Comparison of ENCODE assay signal across 8 cellular contexts in genomic region chr17:77887464-77888241, GRCh38.
DNase-seq lines count a peak whose midpoint lies in the region; ATAC-seq and TF ChIP-seq lines count a peak whose summit lies in the region.

No MANE protein-coding gene starts in this region.

- peak overlapping the region; percentile 95 for H3K4me3 Mint-ChIP-seq in CD4-positive, alpha-beta T cell

- H3K36me3 ChIP-seq in Karpas-422 (ENCODE audit: insufficient read depth, low read length), result no peaks in the 10 kb centered on the region

- H3K27me3 ChIP-seq in CD4-positive, alpha-beta T cell (ENCODE audit: control insufficient read depth, insufficient read depth, low read length), result no peaks in the 10 kb centered on the region
- no peaks in the 10 kb centered on the region; the same call in 1 of the 2 replicates for H3K27me3 ChIP-seq in Karpas-422 (ENCODE audit: low read length)

- H3K36me3 Mint-ChIP-seq in CD4-positive, alpha-beta T cell (ENCODE audit: low read depth), result peaks cover 4% of the 10 kb centered on the region

- no peak overlapping the region for H3K4me3 ChIP-seq in Karpas-422 (ENCODE audit: low read length)

- no peak overlapping the region for H3K9ac ChIP-seq in Karpas-422 (ENCODE audit: low read length)

- peak overlapping the region; percentile 93 for H3K27ac ChIP-seq in CD4-positive, alpha-beta T cell (ENCODE audit: low read depth, low read length)
- H3K27ac ChIP-seq in Karpas-422 (ENCODE audit: low read length), result no peak overlapping the region

- H3K9me2 ChIP-seq in Karpas-422 (replicated peaks; ENCODE audit: insufficient read depth, low read length), result no peaks in the 10 kb centered on the region

- no peak overlapping the region for H2AFZ ChIP-seq in Karpas-422 (ENCODE audit: low read length)

- H3K4me1 ChIP-seq in Karpas-422 (ENCODE audit: low read length), result peaks cover 37% of the 10 kb centered on the region

- peak; percentile 93 for ATAC-seq in CD4-positive, alpha-beta T cell (ENCODE audit: poor library complexity)

- no peaks in the 10 kb centered on the region for H3K79me2 ChIP-seq in Karpas-422 (ENCODE audit: low read length)

- H3K27ac Mint-ChIP-seq in CD4-positive, alpha-beta T cell, result peak overlapping the region; percentile 99

- peaks cover 53% of the 10 kb centered on the region for H3K4me1 Mint-ChIP-seq in CD4-positive, alpha-beta T cell (ENCODE audit: low read depth)

- POLR2A ChIA-PET in CD4-positive, alpha-beta T cell (lab: Charles Lee), result interaction anchor here (0.8 to 5.4 kb wide), 16 partner anchors 8 to 345 kb away, joined by 3 to 93 read pairs (median 5); partner anchors contain the start of gene TNRC6C

- no peak overlapping the region for H3K4me2 ChIP-seq in Karpas-422 (ENCODE audit: low read depth, low read length, poor library complexity, severe bottlenecking)

- peak; percentile 68 to 88 (median 77) for DNase-seq in CD4-positive, alpha-beta T cell
- DNase-seq in NCI-H2029 (lab: John Stamatoyannopoulos, UW) (peak; percentile 39), lung microvascular endothelial cell (ENCODE audit: low read depth in 2 of 2) (peak; percentile 43 to 90), UCSD-AML1 (lab: John Stamatoyannopoulos, UW; ENCODE audit: unreplicated experiment) (no peak), Karpas-422 (no peak)
- DNase-seq in activated CD8-positive, alpha-beta memory T cell treated with anti-CD3 and anti-CD28 coated beads for 24 hours, result peak; percentile 80
- DNase-seq in effector CD4-positive, alpha-beta T cell, result peak; percentile 75
- peak; percentile 58 to 76 for DNase-seq in stimulated activated CD4-positive, alpha-beta T cell treated with anti-CD3 and anti-CD28 coated beads, Interleukin-4, amount 100 ng/mL, for 4 hours

- H3K27me3 Mint-ChIP-seq in CD4-positive, alpha-beta T cell, result no peaks in the 10 kb centered on the region

- CTCF ChIA-PET in CD4-positive, alpha-beta T cell (lab: Charles Lee), result interaction anchor here (1.0 kb wide), 1 partner anchor 71 kb away, joined by 4 read pairs; the partner anchor contains the start of gene TNRC6C

- no peaks in the 10 kb centered on the region for H3K9me3 ChIP-seq in CD4-positive, alpha-beta T cell (ENCODE audit: control insufficient read depth, low read length)
- H3K9me3 ChIP-seq in Karpas-422 (ENCODE audit: low read length), result no peaks in the 10 kb centered on the region

- TF ChIP-seq CTCF in CD4-positive, alpha-beta T cell (IDR thresholded peaks at IDR 0.05), result no peak

- intact Hi-C loops in CD4-positive, alpha-beta T cell (cut with DNase I, micrococcal nuclease), result loop anchor here (1.0 to 10.0 kb wide), 6 partner anchors 53 to 220 kb away; partner anchors contain the start of gene TNRC6C (in 1 of the 2)

- no peaks in the 10 kb centered on the region for H4K20me1 ChIP-seq in Karpas-422 (ENCODE audit: insufficient read depth, low read depth, low read length)

- no peaks in the 10 kb centered on the region for H3K9me3 Mint-ChIP-seq in CD4-positive, alpha-beta T cell

Comparison
In these comparisons a context has a peak if more than half of its experiments do, and no peak if none do; other contexts are left out.
1. DNase-seq: peak in CD4-positive, alpha-beta T cell (10 of 10), NCI-H2029 (single experiment), activated CD8-positive, alpha-beta memory T cell treated with anti-CD3 and anti-CD28 coated beads for 24 hours (single experiment), effector CD4-positive, alpha-beta T cell (single experiment), lung microvascular endothelial cell (2 of 2) and stimulated activated CD4-positive, alpha-beta T cell treated with anti-CD3 and anti-CD28 coated beads, Interleukin-4, amount 100 ng/mL, for 4 hours (2 of 2); none in UCSD-AML1 (single experiment) and Karpas-422 (single experiment).